ENCODE assay signal across 1 cellular context in genomic region chr10:100364147-100364546, GRCh38.
TF ChIP-seq lines count a peak whose summit lies in the region.

No MANE protein-coding gene starts in this region.

TF ChIP-seq in GM23338, 12 proteins besides CTCF, POLR2A, EP300 and RAD21 (continued from another document):
- TF ChIP-seq REST (IDR thresholded peaks at IDR 0.05; ENCODE audit: unreplicated experiment) (no peak), ZNF331 (CRISPR knock-in tag; IDR thresholded peaks at IDR 0.05; ENCODE audit: low read depth) (no peak), EZH2 (IDR thresholded peaks at IDR 0.05; ENCODE audit: low read depth, unreplicated experiment) (no peak), POLR2AphosphoS5 (IDR thresholded peaks at IDR 0.05; ENCODE audit: low read depth) (no peak), NANOG (IDR thresholded peaks at IDR 0.05; ENCODE audit: borderline replicate concordance) (no peak), JUNB (IDR thresholded peaks at IDR 0.05; ENCODE audit: unreplicated experiment) (no peak), STAT1 (IDR thresholded peaks at IDR 0.05; ENCODE audit: unreplicated experiment) (no peak), EZH2phosphoT487 (IDR thresholded peaks at IDR 0.05; ENCODE audit: unreplicated experiment) (no peak)
TF ChIP-seq in GM23338: peak in this region for 0.
